20 cellular contexts compared by ENCODE assay signal in the genomic region with DNA sequence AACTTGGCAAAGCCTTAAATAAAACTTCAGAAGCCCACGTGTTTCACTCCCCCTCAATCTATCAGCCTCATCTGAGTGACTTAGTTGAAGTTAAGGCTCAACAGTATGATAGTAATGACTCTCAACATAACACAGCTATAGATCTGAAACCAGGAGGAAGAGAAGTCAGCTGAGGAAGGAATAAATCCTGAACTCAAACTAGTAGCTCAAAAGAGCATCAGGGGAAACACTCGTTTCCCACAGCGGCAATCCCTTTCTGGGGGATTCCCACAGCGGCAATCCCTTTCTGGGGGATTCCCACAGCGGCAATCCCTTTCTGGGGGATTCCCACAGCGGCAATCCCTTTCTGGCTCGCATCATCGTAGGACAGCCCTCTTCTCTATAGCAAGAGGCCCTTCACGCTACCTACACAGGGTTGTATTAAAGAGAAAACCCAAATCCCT. TPM values are rescaled to one million over a fixed set of nuclear protein-coding genes. Genes with fewer than 3 reads are reported as not detected.
DNase-seq lines count a peak whose midpoint lies in the region; ATAC-seq and TF ChIP-seq lines count a peak whose summit lies in the region.
"Had no signal": no experiment of that assay in that cellular context is flagged by ENCODE, and none has a peak within 500 bp of the region (broad histone marks: within the 10 kb centered on the region; RNA-seq: fewer than 3 reads in every experiment).

No MANE protein-coding gene starts in this region.

- peaks cover 9% of the 10 kb centered on the region for H3K4me1 Mint-ChIP-seq in activated B cell treated with CpG ODN at 0.5 μM for 24 hours
- peaks cover 10 to 11% of the 10 kb centered on the region in 2 donors for H3K4me1 Mint-ChIP-seq in stimulated activated naive B cell treated with anti-CD40 and anti-IgM and Interleukin-4, amounts not matched to agents 10 μg/mL and 1 μg/mL and 100 μg/mL, for 72 hours

- H3K4me3 ChIP-seq in GM12865 (ENCODE audit: low read depth, low read length) (no peak overlapping the region), upper lobe of right lung (no peak overlapping the region)
- H3K4me3 ChIP-seq: adrenal gland; BLaER1 treated with 17β-estradiol and CSF1 and Interleukin-3, amounts not matched to agents 10 nM and 100 nM; breast epithelium; esophagus muscularis mucosa; uterus had no signal

- peaks cover 6% of the 10 kb centered on the region for H3K4me1 ChIP-seq in upper lobe of right lung
- H3K4me1 ChIP-seq: adrenal gland, breast epithelium, esophagus muscularis mucosa, uterus had no signal

- peaks cover 92% of the 10 kb centered on the region for H3K36me3 ChIP-seq in upper lobe of right lung
- H3K36me3 ChIP-seq: uterus had no signal

- H3K27ac Mint-ChIP-seq in activated B cell treated with CpG ODN at 0.5 μM for 24 hours, result peak overlapping the region; percentile 78
- peak overlapping the region; percentile 80 for H3K27ac Mint-ChIP-seq in stimulated activated naive B cell treated with anti-CD40 and anti-IgM and Interleukin-4, amounts not matched to agents 10 μg/mL and 1 μg/mL and 100 μg/mL, for 72 hours

- ATAC-seq in activated B cell treated with CpG ODN at 0.5 μM for 24 hours (ENCODE audit: low read depth) (no peak), HG03442 (IDR thresholded peaks at IDR 0.05; ENCODE audit: unreplicated experiment) (no peak), upper lobe of right lung (no peak)
- ATAC-seq in stimulated activated naive B cell treated with anti-CD40 and anti-IgM and Interleukin-4, amounts not matched to agents 10 μg/mL and 1 μg/mL and 100 μg/mL, for 72 hours (replicated peaks), result peak; percentile 61 to 94
- ATAC-seq: SK-N-SH treated with all-trans-retinoic acid at 6 μM for 48 hours had no signal

- TF ChIP-seq CTCF in GM12865 (IDR thresholded peaks at IDR 0.05; ENCODE audit: insufficient read depth, low read depth, low read length, missing control alignments), result no peak
- TF ChIP-seq CTCF in activated B cell treated with CpG ODN at 0.5 μM for 24 hours (IDR thresholded peaks at IDR 0.05), result no peak
- TF ChIP-seq CTCF in upper lobe of right lung (IDR thresholded peaks at IDR 0.05), result no peak

- H3K27ac ChIP-seq in upper lobe of right lung, result no peak overlapping the region
- H3K27ac ChIP-seq: adrenal gland; BLaER1 treated with 17β-estradiol and CSF1 and Interleukin-3, amounts not matched to agents 10 nM and 100 nM; breast epithelium; uterus had no signal

- POLR2A ChIA-PET in activated B cell treated with CpG ODN at 0.5 μM for 24 hours (lab: Charles Lee), result interaction anchor here (0.6 kb wide), 1 partner anchor 419 kb away, joined by 3 read pairs; no protein-coding TSS in a partner anchor

- H3K27me3 ChIP-seq in upper lobe of right lung, result no peaks in the 10 kb centered on the region
- H3K27me3 ChIP-seq: adrenal gland; BLaER1 treated with 17β-estradiol and CSF1 and Interleukin-3, amounts not matched to agents 10 nM and 100 nM; breast epithelium; esophagus muscularis mucosa; uterus had no signal

- peak; percentile 64 for DNase-seq in activated effector memory CD4-positive, alpha-beta T cell treated with anti-CD3 and anti-CD28 coated beads, Interleukin-2, amount 50 U/mL, for 16 hours
- DNase-seq in activated effector memory CD4-positive, alpha-beta T cell treated with Interleukin-2 at 50 U/mL for 16 hours, result no peak
- DNase-seq in GM12865 (ENCODE audit: low read depth), result peak; percentile 50
- DNase-seq in activated B cell treated with CpG ODN at 0.5 μM for 24 hours, result no peak
- peak; percentile 17 for DNase-seq in stimulated activated naive B cell treated with anti-CD40 and anti-IgM and Interleukin-4, amounts not matched to agents 10 μg/mL and 1 μg/mL and 100 μg/mL, for 72 hours
- no peak for DNase-seq in AML-193 (lab: John Stamatoyannopoulos, UW)
- no peak for DNase-seq in upper lobe of right lung
- DNase-seq: ACHN, adrenal gland, EL, NCI-H1436, NCI-H446 treated with DMSO at 0.1 percent for 48 hours, OCI-M1, T-helper 9 cell, uterus had no signal

- peaks cover 87% of the 10 kb centered on the region for H3K36me3 Mint-ChIP-seq in activated B cell treated with CpG ODN at 0.5 μM for 24 hours (ENCODE audit: low read depth)
- peaks cover 38 to 71% of the 10 kb centered on the region in 2 donors for H3K36me3 Mint-ChIP-seq in stimulated activated naive B cell treated with anti-CD40 and anti-IgM and Interleukin-4, amounts not matched to agents 10 μg/mL and 1 μg/mL and 100 μg/mL, for 72 hours

- H3K9me3 ChIP-seq in upper lobe of right lung, result no peaks in the 10 kb centered on the region
- H3K9me3 ChIP-seq: adrenal gland; BLaER1 treated with 17β-estradiol and CSF1 and Interleukin-3, amounts not matched to agents 10 nM and 100 nM; breast epithelium; esophagus muscularis mucosa; uterus had no signal

- no peaks in the 10 kb centered on the region for H3K9me3 Mint-ChIP-seq in activated B cell treated with CpG ODN at 0.5 μM for 24 hours
- no peaks in the 10 kb centered on the region for H3K9me3 Mint-ChIP-seq in stimulated activated naive B cell treated with anti-CD40 and anti-IgM and Interleukin-4, amounts not matched to agents 10 μg/mL and 1 μg/mL and 100 μg/mL, for 72 hours

- H3K4me3 Mint-ChIP-seq in activated B cell treated with CpG ODN at 0.5 μM for 24 hours, result no peak overlapping the region
- peak overlapping the region in 1 of 2 donors; percentile 39 for H3K4me3 Mint-ChIP-seq in stimulated activated naive B cell treated with anti-CD40 and anti-IgM and Interleukin-4, amounts not matched to agents 10 μg/mL and 1 μg/mL and 100 μg/mL, for 72 hours

- intact Hi-C loops in activated B cell treated with CpG ODN at 0.5 μM for 24 hours (cut with micrococcal nuclease), result no loop called here
- intact Hi-C loops in upper lobe of right lung (cut with DNase I), result no loop called here

- CTCF ChIA-PET in activated B cell treated with CpG ODN at 0.5 μM for 24 hours (lab: Charles Lee), result no interaction called here

- no peaks in the 10 kb centered on the region for H3K27me3 Mint-ChIP-seq in activated B cell treated with CpG ODN at 0.5 μM for 24 hours
- no peaks in the 10 kb centered on the region for H3K27me3 Mint-ChIP-seq in stimulated activated naive B cell treated with anti-CD40 and anti-IgM and Interleukin-4, amounts not matched to agents 10 μg/mL and 1 μg/mL and 100 μg/mL, for 72 hours

RNA-seq across cellular contexts. Expression of a gene that starts 56.8 kb away (rescaled TPM):
- total RNA-seq in activated B cell treated with CpG ODN at 0.5 μM for 24 hours (64.0 and 81.1 TPM in 2 replicates), upper lobe of right lung (50.9 TPM)

RNA-seq across cellular contexts. Expression of a gene that starts 56.9 kb away (rescaled TPM):
- 5.5 and 6.2 TPM in 2 replicates for total RNA-seq in activated B cell treated with CpG ODN at 0.5 μM for 24 hours
- 12.5 TPM for total RNA-seq in upper lobe of right lung

Comparison
In these comparisons a context has a peak if more than half of its experiments do, and no peak if none do; other contexts are left out.
1. DNase-seq: peak in activated effector memory CD4-positive, alpha-beta T cell treated with anti-CD3 and anti-CD28 coated beads, Interleukin-2, amount 50 U/mL, for 16 hours (single experiment), GM12865 (single experiment) and stimulated activated naive B cell treated with anti-CD40 and anti-IgM and Interleukin-4, amounts not matched to agents 10 μg/mL and 1 μg/mL and 100 μg/mL, for 72 hours (single experiment); none in activated effector memory CD4-positive, alpha-beta T cell treated with Interleukin-2 at 50 U/mL for 16 hours (single experiment), activated B cell treated with CpG ODN at 0.5 μM for 24 hours (single experiment), AML-193 (0 of 2) and upper lobe of right lung (single experiment).
2. ATAC-seq: peak in stimulated activated naive B cell treated with anti-CD40 and anti-IgM and Interleukin-4, amounts not matched to agents 10 μg/mL and 1 μg/mL and 100 μg/mL, for 72 hours (2 of 2); none in activated B cell treated with CpG ODN at 0.5 μM for 24 hours (single experiment), HG03442 (single experiment) and upper lobe of right lung (single experiment).